In the genomic region with DNA sequence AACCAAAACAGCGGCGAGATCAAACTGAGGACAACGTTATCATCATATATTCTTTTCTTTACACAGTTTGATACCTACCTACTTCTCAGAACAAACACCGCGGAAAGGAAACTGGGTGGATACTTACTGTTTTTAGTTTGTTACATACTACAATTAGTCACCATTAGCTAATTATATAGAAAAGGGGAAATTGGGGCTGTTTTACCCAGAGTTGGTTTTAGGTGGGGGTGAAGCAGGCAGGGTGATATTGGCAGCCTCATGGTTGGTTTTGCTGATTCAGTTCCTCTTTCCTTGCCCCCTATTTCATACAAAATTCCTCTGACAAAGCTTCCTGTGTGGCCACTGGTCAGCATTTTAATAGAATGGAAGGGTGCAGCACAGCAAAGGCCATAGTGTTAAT, we compare ENCODE assay signal across 10 cellular contexts.
DNase-seq lines count a peak whose midpoint lies in the region; ATAC-seq lines count a peak whose summit lies in the region.
"Had no signal": no experiment of that assay in that cellular context is flagged by ENCODE, and none has a peak within 500 bp of the region (broad histone marks: within the 10 kb centered on the region; RNA-seq: fewer than 3 reads in every experiment).

No MANE protein-coding gene starts in this region.

- intact Hi-C loops in dendritic cell treated with granulocyte-macrophage colony-stimulating factor and Interleukin-4, amounts not matched to agents 40 ng/mL and 50 ng/mL, for 4 days (cut with micrococcal nuclease), result loop anchor here (10.0 kb wide), 1 partner anchor 529 kb away; the partner anchor contains the start of genes CFAP97 and SNX25

- DNase-seq in iPS-NIHi7 (ENCODE audit: extremely low spot score) (no peak), SK-N-DZ (ENCODE audit: low spot score) (no peak), GOT3 (lab: John Stamatoyannopoulos, UW) (no peak), ureter (ENCODE audit: low spot score) (no peak)
- DNase-seq: stimulated activated CD4-positive, alpha-beta T cell treated with anti-CD3 and anti-CD28 coated beads, Interleukin-4, amount 100 ng/mL, for 1 hour had no signal

- no peaks in the 10 kb centered on the region for H3K9me3 Mint-ChIP-seq in dendritic cell treated with granulocyte-macrophage colony-stimulating factor and Interleukin-4, amounts not matched to agents 40 ng/mL and 50 ng/mL, for 4 days

- H3K27me3 Mint-ChIP-seq in dendritic cell treated with granulocyte-macrophage colony-stimulating factor and Interleukin-4, amounts not matched to agents 40 ng/mL and 50 ng/mL, for 4 days, result peaks cover 3% of the 10 kb centered on the region

- H3K4me3 Mint-ChIP-seq in dendritic cell treated with granulocyte-macrophage colony-stimulating factor and Interleukin-4, amounts not matched to agents 40 ng/mL and 50 ng/mL, for 4 days, result no peak overlapping the region
- H3K4me3 Mint-ChIP-seq: activated naive CD4-positive, alpha-beta T cell treated with anti-CD3 and anti-CD28 coated beads, Interleukin-2, amount 50 U/mL, for 24 hours had no signal

- H3K36me3 Mint-ChIP-seq in dendritic cell treated with granulocyte-macrophage colony-stimulating factor and Interleukin-4, amounts not matched to agents 40 ng/mL and 50 ng/mL, for 4 days (ENCODE audit: low read depth), result no peaks in the 10 kb centered on the region
- H3K36me3 Mint-ChIP-seq: activated naive CD4-positive, alpha-beta T cell treated with anti-CD3 and anti-CD28 coated beads, Interleukin-2, amount 50 U/mL, for 24 hours had no signal

- H3K4me1 Mint-ChIP-seq in dendritic cell treated with granulocyte-macrophage colony-stimulating factor and Interleukin-4, amounts not matched to agents 40 ng/mL and 50 ng/mL, for 4 days (ENCODE audit: low read depth), result peaks cover 73% of the 10 kb centered on the region
- H3K4me1 Mint-ChIP-seq: activated naive CD4-positive, alpha-beta T cell treated with anti-CD3 and anti-CD28 coated beads, Interleukin-2, amount 50 U/mL, for 24 hours had no signal

- ATAC-seq in GM18508 (IDR thresholded peaks at IDR 0.05; ENCODE audit: insufficient read depth, unreplicated experiment) (peak; percentile 72), GM21529 (IDR thresholded peaks at IDR 0.05; ENCODE audit: unreplicated experiment) (peak; percentile 64), HG03460 (IDR thresholded peaks at IDR 0.05; ENCODE audit: unreplicated experiment) (peak; percentile 74)

- H3K27ac Mint-ChIP-seq in dendritic cell treated with granulocyte-macrophage colony-stimulating factor and Interleukin-4, amounts not matched to agents 40 ng/mL and 50 ng/mL, for 4 days, result peak overlapping the region; percentile 83
- H3K27ac Mint-ChIP-seq: activated naive CD4-positive, alpha-beta T cell treated with anti-CD3 and anti-CD28 coated beads, Interleukin-2, amount 50 U/mL, for 24 hours had no signal
